ENCODE assay signal across 1 cellular context in the genomic region with DNA sequence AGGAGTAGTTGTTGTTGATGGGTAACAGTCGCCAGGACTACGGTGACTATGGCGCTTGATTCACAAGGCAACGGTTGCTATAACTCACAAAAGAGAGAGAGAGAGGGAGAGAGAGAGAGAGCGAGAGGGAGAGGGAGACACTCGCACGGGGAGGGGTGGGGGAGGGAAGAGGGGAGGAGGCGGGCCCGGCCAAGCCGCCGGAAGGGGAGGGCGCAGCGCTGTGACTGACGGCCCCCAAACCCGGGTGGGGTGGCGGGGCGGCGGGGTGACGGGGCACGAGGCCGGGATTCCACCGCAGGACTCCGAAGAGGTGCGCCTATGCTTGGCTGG.
TF ChIP-seq lines count a peak whose summit lies in the region.

TSS of gene RFX3 (minus strand) at position 166 of the 330 bp plus-strand sequence. CDS start 130,413 bp downstream, outside the sequence.

TF ChIP-seq in K562, 482 proteins besides CTCF, POLR2A, EP300 and RAD21 (continued from another document):
- TF ChIP-seq, protein P1, sequence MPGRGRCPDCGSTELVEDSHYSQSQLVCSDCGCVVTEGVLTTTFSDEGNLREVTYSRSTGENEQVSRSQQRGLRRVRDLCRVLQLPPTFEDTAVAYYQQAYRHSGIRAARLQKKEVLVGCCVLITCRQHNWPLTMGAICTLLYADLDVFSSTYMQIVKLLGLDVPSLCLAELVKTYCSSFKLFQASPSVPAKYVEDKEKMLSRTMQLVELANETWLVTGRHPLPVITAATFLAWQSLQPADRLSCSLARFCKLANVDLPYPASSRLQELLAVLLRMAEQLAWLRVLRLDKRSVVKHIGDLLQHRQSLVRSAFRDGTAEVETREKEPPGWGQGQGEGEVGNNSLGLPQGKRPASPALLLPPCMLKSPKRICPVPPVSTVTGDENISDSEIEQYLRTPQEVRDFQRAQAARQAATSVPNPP (IDR thresholded peaks at IDR 0.05; ENCODE audit: borderline replicate concordance, insufficient read depth, insufficient read length), result no peak
- TF ChIP-seq BMI1 (IDR thresholded peaks at IDR 0.05; ENCODE audit: low read length), result peak; percentile 91
- peak; percentile 97 for TF ChIP-seq PKNOX1 (IDR thresholded peaks at IDR 0.05)
- no peak for TF ChIP-seq HNRNPK (IDR thresholded peaks at IDR 0.05; ENCODE audit: low read depth, low read length, poor library complexity, severe bottlenecking)
- 0 out of 4 replicates have a peak, but pooled peaks have one; percentile 58 to 60 for TF ChIP-seq FOXK2 (conservative IDR thresholded peaks at IDR 0.05 in 1 of 2, IDR thresholded peaks at IDR 0.05 in 1 of 2; ENCODE audit: low read depth in 2 of 2)
